In genomic region chrX:139126493-139126892, GRCh38 we compare ENCODE assay signal across 10 cellular contexts.
A peak's percentile ranks its signal among the peaks of the same experiment; 100 is the strongest.
DNase-seq lines count a peak whose midpoint lies in the region; ATAC-seq, FAIRE-seq and TF ChIP-seq lines count a peak whose summit lies in the region.
"Had no signal": no experiment of that assay in that cellular context is flagged by ENCODE, and none has a peak within 500 bp of the region (broad histone marks: within the 10 kb centered on the region; RNA-seq: fewer than 3 reads in every experiment).

No MANE protein-coding gene starts in this region.

- H3K4me2 ChIP-seq in mammary epithelial cell (ENCODE audit: insufficient read depth, low read depth, low read length), result no peak overlapping the region

- no peaks in the 10 kb centered on the region for H3K36me3 ChIP-seq in mammary epithelial cell (ENCODE audit: insufficient read depth, low read length)
- H3K36me3 ChIP-seq: SJSA1, thoracic aorta had no signal

- H3K36me3 Mint-ChIP-seq in T-cell, result no peaks in the 10 kb centered on the region

- ATAC-seq in GM19438 (IDR thresholded peaks at IDR 0.05; ENCODE audit: low read depth, unreplicated experiment) (peak; percentile 77), HG03521 (IDR thresholded peaks at IDR 0.05; ENCODE audit: unreplicated experiment) (no peak), T-cell (replicated peaks in 1 of 4) (no peak)

- H4K20me1 ChIP-seq in mammary epithelial cell (ENCODE audit: insufficient read depth, low read length), result no peaks in the 10 kb centered on the region

- no peak for TF ChIP-seq POLR2A in H54 (IDR thresholded peaks at IDR 0.05; ENCODE audit: low read depth, low read length)

- H3K4me3 ChIP-seq in mammary epithelial cell (replicated peaks in 1 of 3; ENCODE audit: insufficient read depth in 1 of 3, low read depth in 2 of 3, low read length in 3 of 3) (no peak overlapping the region), retinal pigment epithelial cell (ENCODE audit: low read length) (no peak overlapping the region)
- H3K4me3 ChIP-seq: SJSA1, thoracic aorta had no signal

- no peaks in the 10 kb centered on the region for H3K4me1 ChIP-seq in mammary epithelial cell (ENCODE audit: insufficient read depth, low read length)

- no TSS peak for BruUV-seq in mammary epithelial cell (replicated peaks; lab: Mats Ljungman, UMichigan)

- intact Hi-C loops in mammary epithelial cell (cut with micrococcal nuclease), result no loop called here

- no peak overlapping the region for H3K4me3 Mint-ChIP-seq in T-cell

- TF ChIP-seq CTCF in mammary epithelial cell (conservative IDR thresholded peaks at IDR 0.05 in 1 of 2, IDR thresholded peaks at IDR 0.05 in 1 of 2; ENCODE audit: extremely low read depth in 1 of 2, insufficient read depth in 1 of 2, low read depth in 1 of 2, low read length in 2 of 2), result peak; percentile 40 to 45
- peak; percentile 57 for TF ChIP-seq CTCF in retinal pigment epithelial cell (conservative IDR thresholded peaks at IDR 0.05; ENCODE audit: low read depth, low read length)

- dilution Hi-C loops in mammary epithelial cell (cut with HindIII; ENCODE audit: low sequenced_read_pairs), result no loop called here

- no peak for FAIRE-seq in H54 (lab: Jason Lieb, UNC)

- H3K9me3 ChIP-seq in mammary epithelial cell (replicated peaks; ENCODE audit: insufficient read depth, low read length), result no peaks in the 10 kb centered on the region
- H3K9me3 ChIP-seq: SJSA1, thoracic aorta had no signal

- H3K9ac ChIP-seq in mammary epithelial cell (ENCODE audit: insufficient read depth, low read length), result no peak overlapping the region

- no peaks in the 10 kb centered on the region for H3K79me2 ChIP-seq in mammary epithelial cell (ENCODE audit: insufficient read depth, low read length)

- DNase-seq in GF-D8 (lab: John Stamatoyannopoulos, UW) (peak; percentile 8), KBM-7 (peak; percentile 76), mammary epithelial cell (peak; percentile 20), retinal pigment epithelial cell (ENCODE audit: low read depth) (no peak), H54 (ENCODE audit: insufficient read length, low spot score) (no peak), T-cell (no peak)

- H3K27ac Mint-ChIP-seq in T-cell, result no peak overlapping the region

- WGBS in mammary epithelial cell (ENCODE audit: low coverage, missing lambda C conversion rate), result 50% methylated on average over 2 of the region's 2 CpGs

- H3K27me3 ChIP-seq in mammary epithelial cell (ENCODE audit: insufficient read depth, low read length), result no peaks in the 10 kb centered on the region
- H3K27me3 ChIP-seq: SJSA1 had no signal

- peaks cover 2 to 29% of the 10 kb centered on the region in 2 donors for H3K27me3 Mint-ChIP-seq in T-cell

- in situ Hi-C loops in KBM-7 (cut with MboI; ENCODE audit: low pct_unique_long_range_greater_than_20kb, low sequenced_read_pairs) (no loop called here), mammary epithelial cell (cut with MboI; ENCODE audit: low sequenced_read_pairs in 2 of 2) (no loop called here)

- H3K9me3 Mint-ChIP-seq in T-cell, result peaks cover 0 to 11% (median 0%) of the 10 kb centered on the region in 3 donors

- POLR2A ChIA-PET in T-cell (lab: Charles Lee), result interaction anchor here in 1 of 2 donors (0.5 kb wide), 1 partner anchor 1718 kb away, joined by 3 read pairs; no protein-coding TSS in a partner anchor

- CTCF ChIA-PET in mammary epithelial cell (lab: Charles Lee; ENCODE audit: low non-redundant PET) (no interaction called here), T-cell (lab: Charles Lee) (no interaction called here)

- H3K4me1 Mint-ChIP-seq in T-cell, result no peaks in the 10 kb centered on the region

- no peak overlapping the region for H2AFZ ChIP-seq in mammary epithelial cell (ENCODE audit: low read depth, low read length)

- H3K27ac ChIP-seq in mammary epithelial cell (ENCODE audit: insufficient read depth, low read depth, low read length), result no peak overlapping the region
- H3K27ac ChIP-seq: SJSA1, thoracic aorta had no signal

Comparison
In these comparisons a context has a peak if more than half of its experiments do, and no peak if none do; other contexts are left out.
1. DNase-seq: peak in GF-D8 (single experiment), KBM-7 (single experiment) and mammary epithelial cell (single experiment); none in retinal pigment epithelial cell (single experiment), H54 (single experiment) and T-cell (0 of 34).